8 cellular contexts compared by ENCODE assay signal in the genomic region with DNA sequence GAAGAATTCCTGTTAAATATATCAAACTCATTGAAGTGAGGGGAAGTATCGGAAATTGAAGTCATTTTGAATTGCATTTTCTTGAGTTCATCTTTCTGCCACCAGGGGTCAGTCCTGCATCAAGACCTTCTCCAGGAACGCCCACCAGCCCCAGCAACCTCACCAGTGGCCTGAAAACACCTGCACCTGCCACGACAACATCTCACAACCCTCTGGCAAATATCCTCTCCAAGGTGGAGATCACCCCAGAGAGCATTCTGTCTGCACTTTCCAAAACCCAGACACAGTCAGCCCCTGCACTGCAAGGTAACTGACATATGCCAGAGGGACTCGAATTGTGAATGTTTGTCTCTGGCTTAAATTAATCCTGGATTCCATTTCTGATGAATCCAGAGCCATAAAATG. TPM values are rescaled to one million over a fixed set of nuclear protein-coding genes. Genes with fewer than 3 reads are reported as not detected.
A peak's percentile ranks its signal among the peaks of the same experiment; 100 is the strongest.
DNase-seq lines count a peak whose midpoint lies in the region; ATAC-seq and TF ChIP-seq lines count a peak whose summit lies in the region.

No MANE protein-coding gene starts in this region.

- TF ChIP-seq CTCF in OCI-LY7 (conservative IDR thresholded peaks at IDR 0.05; ENCODE audit: low read length) (peak; percentile 84), esophagus squamous epithelium (IDR thresholded peaks at IDR 0.05) (peak; percentile 76 to 86 (median 79)), neural crest cell (conservative IDR thresholded peaks at IDR 0.05) (peak; percentile 82)

- H3K36me3 ChIP-seq in OCI-LY7 (ENCODE audit: insufficient read depth, low read length) (peaks cover 72% of the 10 kb centered on the region), esophagus squamous epithelium (peaks cover 0 to 86% (median 3%) of the 10 kb centered on the region in 3 donors)

- intact Hi-C loops in OCI-LY7 (cut with micrococcal nuclease; ENCODE audit: unreplicated experiment): loop anchor here (1.0 to 10.0 kb wide), 5 partner anchors 52 to 510 kb away; partner anchors contain the start of gene CERS2
- intact Hi-C loops in esophagus squamous epithelium (cut with DNase I): loop anchor here (10.0 kb wide), 1 partner anchor 70 kb away; no protein-coding TSS in a partner anchor

- H3K9me3 ChIP-seq in OCI-LY7 (ENCODE audit: low read length) (no peaks in the 10 kb centered on the region), esophagus squamous epithelium (no peaks in the 10 kb centered on the region)

- POLR2A ChIA-PET in OCI-LY7 (lab: Charles Lee): no interaction called here

- peak overlapping the region; percentile 88 for H3K27ac Mint-ChIP-seq in neural crest cell (ENCODE audit: unreplicated experiment)

- CTCF ChIA-PET in OCI-LY7 (lab: Charles Lee; ENCODE audit: unreplicated experiment): no interaction called here

- no peak for TF ChIP-seq POLR2A in esophagus squamous epithelium (IDR thresholded peaks at IDR 0.05)

- H3K36me3 Mint-ChIP-seq in neural crest cell (ENCODE audit: low read depth): peaks cover 10% of the 10 kb centered on the region

- H3K4me2 ChIP-seq in OCI-LY7 (ENCODE audit: low read length): no peak overlapping the region

- BruUV-seq in OCI-LY7 (replicated peaks; lab: Mats Ljungman, UMichigan): no TSS peak

- no peak for ATAC-seq in HG03521 (IDR thresholded peaks at IDR 0.05; ENCODE audit: unreplicated experiment)

- no peaks in the 10 kb centered on the region for H3K27me3 Mint-ChIP-seq in neural crest cell (ENCODE audit: low read depth)

- H3K4me3 ChIP-seq in OCI-LY7 (ENCODE audit: low read depth, low read length, poor library complexity, severe bottlenecking): no peak overlapping the region
- no peak overlapping the region for H3K4me3 ChIP-seq in esophagus squamous epithelium

- H3K9me3 Mint-ChIP-seq in neural crest cell: no peaks in the 10 kb centered on the region

- H2AFZ ChIP-seq in OCI-LY7 (ENCODE audit: low read length): no peak overlapping the region

- no peaks in the 10 kb centered on the region for H3K79me2 ChIP-seq in OCI-LY7 (ENCODE audit: insufficient read depth, low read depth, low read length)

- DNase-seq in COLO668 (lab: John Stamatoyannopoulos, UW; ENCODE audit: unreplicated experiment): peak; percentile 84
- peak; percentile 54 for DNase-seq in HuH-7 (ENCODE audit: low spot score)
- peak; percentile 80 for DNase-seq in OCI-LY7 (ENCODE audit: low spot score)
- peak; percentile 62 for DNase-seq in activated T-cell treated with anti-CD3 and anti-CD28 coated beads for 24 hours (ENCODE audit: low read depth)
- DNase-seq in esophagus squamous epithelium (lab: John Stamatoyannopoulos, UW): no peak
- peak; percentile 73 for DNase-seq in neural crest cell (ENCODE audit: low read depth, low spot score)
- DNase-seq in stromal cell of bone marrow (ENCODE audit: low read depth): peak; percentile 17

- no peak overlapping the region for H3K27ac ChIP-seq in OCI-LY7 (ENCODE audit: low read depth, low read length, poor library complexity, severe bottlenecking)
- peak overlapping the region in 2 of 4 donors; percentile 51 to 80 for H3K27ac ChIP-seq in esophagus squamous epithelium

- H3K9me2 ChIP-seq in OCI-LY7 (ENCODE audit: insufficient read depth, low read length): no peaks in the 10 kb centered on the region

- whole genome bisulfite sequencing in esophagus squamous epithelium, 2 donors: 28 to 38% methylated on average over 4 of the region's 4 CpGs

- H3K4me1 ChIP-seq in OCI-LY7 (ENCODE audit: insufficient read depth, low read length, poor library complexity, severe bottlenecking): no peaks in the 10 kb centered on the region
- H3K4me1 ChIP-seq in esophagus squamous epithelium: peaks cover 0 to 16% (median 5%) of the 10 kb centered on the region in 3 donors

- no peaks in the 10 kb centered on the region for H4K20me1 ChIP-seq in OCI-LY7 (ENCODE audit: insufficient read depth, low read length)

- H3K4me3 Mint-ChIP-seq in neural crest cell: no peak overlapping the region

- H3K4me1 Mint-ChIP-seq in neural crest cell: no peaks in the 10 kb centered on the region

- no peaks in the 10 kb centered on the region for H3K27me3 ChIP-seq in esophagus squamous epithelium

RNA-seq across cellular contexts. Expression of gene TARS2, which starts 22.8 kb away (rescaled TPM):
- total RNA-seq in OCI-LY7 (2014; rRNA removed; shearing (Covaris generic)): 29.4 and 42.0 TPM in 2 replicates
- 55.3 and 62.5 TPM in 2 replicates for total RNA-seq in OCI-LY7 (2022)
- total RNA-seq in esophagus squamous epithelium: 10 to 100 TPM; 10.5 to 16.5 (median 13.7) TPM
- total RNA-seq in neural crest cell: 30.0 and 31.1 TPM in 2 replicates

RNA-seq across cellular contexts. Expression of gene ECM1, which starts 43.5 kb away (rescaled TPM):
- total RNA-seq in OCI-LY7 (2014; rRNA removed; shearing (Covaris generic)): 0.70 and 2.0 TPM in 2 replicates
- total RNA-seq in OCI-LY7 (2022): 2.7 and 3.8 TPM in 2 replicates
- 1,000 to 10,000 TPM in 1 of 4 donors, 100 to 1,000 TPM in 3; 311 to 1,013 (median 406) TPM for total RNA-seq in esophagus squamous epithelium
- total RNA-seq in neural crest cell: 5.3 and 5.5 TPM in 2 replicates

RNA-seq across cellular contexts. Expression of gene FALEC, which starts 51.1 kb away (rescaled TPM):
- total RNA-seq in OCI-LY7 (2014; rRNA removed; shearing (Covaris generic)): 0.47 and 2.8 TPM in 2 replicates
- total RNA-seq in OCI-LY7 (2022) (1.9 and 2.7 TPM in 2 replicates), esophagus squamous epithelium (1 to 10 TPM in 1 of 4 donors, not detected in 3; 3.6 TPM), neural crest cell (1.2 and 1.3 TPM in 2 replicates)

Comparison
In these comparisons a context has a peak if more than half of its experiments do, and no peak if none do; other contexts are left out.
1. RNA of gene ECM1, which starts 43.5 kb away (total RNA-seq): 311 to 1,013 TPM in esophagus squamous epithelium; 5.3 to 5.5 TPM in neural crest cell and 0.70 to 3.8 TPM in OCI-LY7; every median in the first group is over 10 times any median in the second.
2. Peak in every context shown above with its lines, with median percentiles within 50 percentile points of each other: CTCF ChIP-seq.